13 cellular contexts compared by ENCODE assay signal in genomic region chr13:113924184-113924583, GRCh38. TPM values are rescaled to one million over a fixed set of nuclear protein-coding genes. Genes with fewer than 3 reads are reported as not detected.
DNase-seq lines count a peak whose midpoint lies in the region; ATAC-seq and TF ChIP-seq lines count a peak whose summit lies in the region.
"Had no signal": no experiment of that assay in that cellular context is flagged by ENCODE, and none has a peak within 500 bp of the region (broad histone marks: within the 10 kb centered on the region; RNA-seq: fewer than 3 reads in every experiment).

No MANE protein-coding gene starts in this region.

- in situ Hi-C loops in GM13976 (cut with MboI; ENCODE audit: low sequenced_read_pairs, unreplicated experiment) = no loop called here

- TF ChIP-seq CTCF in right atrium auricular region (IDR thresholded peaks at IDR 0.05) (no peak), coronary artery (IDR thresholded peaks at IDR 0.05) (no peak), testis (IDR thresholded peaks at IDR 0.05) (no peak), GM13976 (IDR thresholded peaks at IDR 0.05; ENCODE audit: borderline replicate concordance, control extremely low read depth, extremely low read depth, insufficient read depth, missing control alignments) (no peak), mucosa of descending colon (IDR thresholded peaks at IDR 0.05) (no peak)

- POLR2A ChIA-PET in HEK293T (lab: Yijun Ruan, JAX) = no interaction called here

- H3K9me3 ChIP-seq in right atrium auricular region (peaks cover 0 to 11% of the 10 kb centered on the region in 2 donors), testis (no peaks in the 10 kb centered on the region), mucosa of descending colon (peaks cover 5% of the 10 kb centered on the region)

- H3K27ac ChIP-seq in right atrium auricular region = no peak overlapping the region
- H3K27ac ChIP-seq in coronary artery = no peak overlapping the region
- no peak overlapping the region for H3K27ac ChIP-seq in testis

- peak; percentile 48 for DNase-seq in right atrium auricular region (ENCODE audit: low spot score)
- DNase-seq in left cardiac atrium = no peak
- DNase-seq in coronary artery (ENCODE audit: low spot score) = peak; percentile 16
- DNase-seq in testis = peak; percentile 2
- DNase-seq in GM13976 (ENCODE audit: low spot score) = no peak
- DNase-seq in mucosa of descending colon = no peak
- DNase-seq in HEK293T (ENCODE audit: extremely low spot score) = no peak
- DNase-seq: C1 segment of cervical spinal cord; CD4-positive, alpha-beta memory T cell; DMS153; DMS79 treated with DMSO at 0.1 percent for 48 hours; EL; GOT3 had no signal

- TF ChIP-seq POLR2A in testis (IDR thresholded peaks at IDR 0.05) = no peak

- H3K4me1 ChIP-seq in right atrium auricular region (peaks cover 0 to 25% of the 10 kb centered on the region in 2 donors), testis (peaks cover 8% of the 10 kb centered on the region), mucosa of descending colon (ENCODE audit: low read depth) (no peaks in the 10 kb centered on the region)

- H3K27me3 ChIP-seq in right atrium auricular region (no peaks in the 10 kb centered on the region), testis (no peaks in the 10 kb centered on the region)

- H3K36me3 ChIP-seq in right atrium auricular region (no peaks in the 10 kb centered on the region), testis (ENCODE audit: low read depth, missing control alignments) (no peaks in the 10 kb centered on the region), mucosa of descending colon (ENCODE audit: low read depth) (no peaks in the 10 kb centered on the region)

- CTCF ChIA-PET in HEK293T (lab: Yijun Ruan, JAX) = no interaction called here

- intact Hi-C loops in left cardiac atrium (cut with DNase I) (no loop called here), testis (cut with DNase I; ENCODE audit: low total_unique reads) (no loop called here), mucosa of descending colon (cut with DNase I, micrococcal nuclease) (no loop called here)

- H3K4me3 ChIP-seq in right atrium auricular region (no peak overlapping the region), coronary artery (no peak overlapping the region), testis (no peak overlapping the region), mucosa of descending colon (no peak overlapping the region)

- ATAC-seq in left cardiac atrium (no peak), mucosa of descending colon (no peak)

- 93 to 98% methylated on average over 2 of the region's 2 CpGs for WGBS in testis, 2 donors

TF ChIP-seq in HEK293T, 16 proteins besides CTCF, POLR2A, EP300 and RAD21:
- no peak for TF ChIP-seq PKNOX1 (IDR thresholded peaks at IDR 0.05)
- TF ChIP-seq FOXM1 (IDR thresholded peaks at IDR 0.05; ENCODE audit: borderline replicate concordance) = no peak
- TF ChIP-seq TARDBP (IDR thresholded peaks at IDR 0.05) = no peak
- no peak for TF ChIP-seq FOXA1 (IDR thresholded peaks at IDR 0.05)
- no peak for TF ChIP-seq ZNF384 (IDR thresholded peaks at IDR 0.05)

RNA-seq across cellular contexts. Expression of gene C13orf46, which starts 49.7 kb away (rescaled TPM):
- 1 to 10 TPM in 1 of 2 donors, under 1 TPM in 1; 0.59 to 2.7 TPM for total RNA-seq in right atrium auricular region
- total RNA-seq in left cardiac atrium = 1 to 10 TPM in 1 of 2 donors, under 1 TPM in 1; 0.65 to 1.4 TPM
- total RNA-seq in testis = 1 to 10 TPM; 2.9 to 5.5 TPM
- 28.4 TPM for polyA plus RNA-seq in testis (ENCODE audit: insufficient read depth, low read depth, low replicate concordance)
- 1 to 10 TPM; 1.3 to 1.8 (median 1.6) TPM for total RNA-seq in mucosa of descending colon

Comparison
In these comparisons a context has a peak if more than half of its experiments do, and no peak if none do; other contexts are left out.
1. DNase-seq: peak in right atrium auricular region (single experiment), coronary artery (single experiment) and testis (single experiment); none in left cardiac atrium (single experiment), GM13976 (single experiment), mucosa of descending colon (0 of 3) and HEK293T (single experiment).